Comparison of ENCODE assay signal across 17 cellular contexts in the genomic region with DNA sequence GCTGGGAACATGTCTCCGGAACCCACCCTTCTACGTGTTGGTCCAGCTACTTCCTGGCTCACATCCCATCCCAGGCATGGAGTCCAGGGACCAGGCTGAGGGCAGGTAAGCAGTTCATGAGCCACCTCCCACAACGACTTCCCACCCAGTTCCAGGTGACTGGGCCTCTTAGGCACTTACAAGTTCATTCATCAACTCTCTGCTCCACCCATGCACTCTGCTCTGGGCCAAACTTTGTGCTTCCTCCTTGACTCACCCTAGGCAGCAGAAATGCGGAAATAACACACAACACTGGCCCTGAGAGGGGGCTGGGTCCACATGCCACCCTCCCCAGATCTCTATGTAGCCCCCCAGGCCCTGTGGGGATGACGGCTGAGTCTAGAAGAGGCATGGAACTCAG. TPM values are rescaled to one million over a fixed set of nuclear protein-coding genes. Genes with fewer than 3 reads are reported as not detected.
DNase-seq lines count a peak whose midpoint lies in the region; ATAC-seq, FAIRE-seq and TF ChIP-seq lines count a peak whose summit lies in the region.
"Had no signal": no experiment of that assay in that cellular context is flagged by ENCODE, and none has a peak within 500 bp of the region (broad histone marks: within the 10 kb centered on the region; RNA-seq: fewer than 3 reads in every experiment).

No MANE protein-coding gene starts in this region.

- H3K36me3 ChIP-seq in H1 (ENCODE audit: control insufficient read depth in 2 of 4, insufficient read depth in 4 of 4, low read length in 3 of 4) (no peaks in the 10 kb centered on the region), osteoblast (ENCODE audit: insufficient read depth, low read length) (no peaks in the 10 kb centered on the region)

- H3K9me3 ChIP-seq in H1 (ENCODE audit: insufficient read depth in 2 of 2, low read depth in 1 of 2, low read length in 1 of 2), result no peaks in the 10 kb centered on the region
- no peaks in the 10 kb centered on the region for H3K9me3 ChIP-seq in osteoblast (ENCODE audit: low read depth, low read length)

- no peak overlapping the region for H4K8ac ChIP-seq in H1 (ENCODE audit: extremely low read depth, insufficient read depth, low read length)

- FAIRE-seq in GM12892 (lab: Jason Lieb, UNC) (peak; percentile 75), H1 (lab: Jason Lieb, UNC) (no peak)

- no peak overlapping the region for H3K27ac Mint-ChIP-seq in activated CD4-positive, alpha-beta T cell treated with anti-CD3 and anti-CD28 coated beads, Interleukin-2, amount 10 ng/mL, durations not matched to agents 7 days and 5 days
- H3K27ac Mint-ChIP-seq: activated naive CD8-positive, alpha-beta T cell had no signal

- no peak for TF ChIP-seq EP300 in H1 (IDR thresholded peaks at IDR 0.05; ENCODE audit: borderline replicate concordance in 1 of 2, low read depth in 2 of 2, low read length in 2 of 2)

- H3K4ac ChIP-seq in H1 (replicated peaks; ENCODE audit: insufficient read length, low read depth, low read length), result peak overlapping the region; percentile 14

- POLR2A ChIA-PET in H1 (lab: Charles Lee; ENCODE audit: partially characterized antibody), result interaction anchor here (0.5 to 7.4 kb wide), 9 partner anchors 11 to 68 kb away, joined by 3 to 65 read pairs (median 4); a partner anchor contains a TSS
- POLR2A ChIA-PET in activated CD4-positive, alpha-beta T cell treated with anti-CD3 and anti-CD28 coated beads, Interleukin-2, amount 10 ng/mL, durations not matched to agents 7 days and 5 days (lab: Charles Lee), result no interaction called here

- no peaks in the 10 kb centered on the region for H3K23me2 ChIP-seq in H1 (ENCODE audit: low read depth, low read length)

- no peak for TF ChIP-seq POLR2A in GM12892 (IDR thresholded peaks at IDR 0.05; ENCODE audit: low read depth, low read length)
- no peak for TF ChIP-seq POLR2A in H1 (IDR thresholded peaks at IDR 0.05; ENCODE audit: control extremely low read depth in 1 of 2, low read depth in 2 of 2, low read length in 2 of 2)

- no peak for DNase-seq in GM12892 (ENCODE audit: insufficient read length)
- DNase-seq in NOMO-1 treated with DMSO at 0.1 percent for 48 hours (lab: John Stamatoyannopoulos, UW; ENCODE audit: unreplicated experiment), result peak; percentile 22
- no peak for DNase-seq in H1 (ENCODE audit: low read depth in 1 of 2, low spot score in 2 of 2)
- peak; percentile 92 for DNase-seq in osteoblast (ENCODE audit: insufficient read length, low spot score, missing footprints)
- no peak for DNase-seq in G401 (ENCODE audit: low spot score)
- DNase-seq in GM19240 (ENCODE audit: insufficient read length, low spot score), result no peak
- DNase-seq in activated CD4-positive, alpha-beta T cell treated with anti-CD3 and anti-CD28 coated beads, Interleukin-2, amount 10 ng/mL, durations not matched to agents 7 days and 5 days, result no peak
- DNase-seq: C1 segment of cervical spinal cord; foreskin melanocyte; islet precursor cell; NCI-H1436; stimulated activated CD4-positive, alpha-beta T cell treated with anti-CD3 and anti-CD28 coated beads, Interleukin-15, amount 100 ng/mL, for 24 hours had no signal

- H3K27ac ChIP-seq in H1 (ENCODE audit: low read depth, low read length) (no peak overlapping the region), osteoblast (ENCODE audit: low read depth, low read length) (no peak overlapping the region)
- H3K27ac ChIP-seq: coronary artery had no signal

- H2BK120ac ChIP-seq in H1 (replicated peaks; ENCODE audit: low read depth, low read length), result no peak overlapping the region

- H4K20me1 ChIP-seq in H1 (replicated peaks in 1 of 2; ENCODE audit: control insufficient read depth in 1 of 2, insufficient read depth in 2 of 2, low read length in 2 of 2), result no peaks in the 10 kb centered on the region
- H4K20me1 ChIP-seq in osteoblast (ENCODE audit: insufficient read depth, low read length), result peaks cover 4% of the 10 kb centered on the region

- no peak overlapping the region for H2AFZ ChIP-seq in H1 (ENCODE audit: low read length)
- no peak overlapping the region for H2AFZ ChIP-seq in osteoblast (ENCODE audit: low read length)

- H3K4me3 ChIP-seq in H1 (ENCODE audit: extremely low read depth in 1 of 4, insufficient read depth in 2 of 4, low read depth in 3 of 4, low read length in 4 of 4), result no peak overlapping the region
- no peak overlapping the region for H3K4me3 ChIP-seq in osteoblast (ENCODE audit: insufficient read depth, low read length)
- H3K4me3 ChIP-seq: coronary artery had no signal

- H3K4me2 ChIP-seq in H1 (ENCODE audit: insufficient read depth in 1 of 2, low read depth in 2 of 2, low read length in 2 of 2) (no peak overlapping the region; a peak in 1 of 4 replicates), osteoblast (ENCODE audit: insufficient read depth, low read length) (no peak overlapping the region)

- WGBS in H1 (ENCODE audit: extremely low coverage in 1 of 2, insufficient coverage in 1 of 2, insufficient read length in 1 of 2, insufficient replicate concordance in 2 of 2, low coverage in 1 of 2, low lambda C conversion rate in 2 of 2, missing lambda C conversion rate in 1 of 2), 2 experiments, result 71% methylated on average over 5 of the region's 5 CpGs; no CpG with 5 or more reads in 1 of the 2 experiments

- no peak overlapping the region for H3K56ac ChIP-seq in H1 (replicated peaks; ENCODE audit: insufficient read length, low read depth, low read length)

- H2BK20ac ChIP-seq in H1 (ENCODE audit: low read length), result peak overlapping the region; percentile 51; the same call in 1 of the 2 replicates

- no peak for ATAC-seq in GM19324 (IDR thresholded peaks at IDR 0.05; ENCODE audit: low FRiP score, unreplicated experiment)

- H3K9ac ChIP-seq in H1 (replicated peaks in 1 of 4; ENCODE audit: extremely low read depth in 1 of 4, low read depth in 3 of 4, low read length in 3 of 4), result no peak overlapping the region

- H3K9me3 Mint-ChIP-seq in activated CD4-positive, alpha-beta T cell treated with anti-CD3 and anti-CD28 coated beads, Interleukin-2, amount 10 ng/mL, durations not matched to agents 7 days and 5 days, result no peaks in the 10 kb centered on the region

- H2BK5ac ChIP-seq in H1 (ENCODE audit: low read depth, low read length), result no peak overlapping the region

- no peak overlapping the region for H2AK5ac ChIP-seq in H1 (ENCODE audit: low read depth, low read length)

- TF ChIP-seq CTCF in H1 (IDR thresholded peaks at IDR 0.05; ENCODE audit: control extremely low read depth in 1 of 3, insufficient read depth in 1 of 3, low read depth in 1 of 3, low read length in 3 of 3), result no peak
- TF ChIP-seq CTCF in osteoblast (IDR thresholded peaks at IDR 0.05; ENCODE audit: extremely low read depth, low read depth, low read length), result no peak

- no peaks in the 10 kb centered on the region for H3K79me1 ChIP-seq in H1 (ENCODE audit: low read depth, low read length)

- CTCF ChIA-PET in H1 (lab: Charles Lee; ENCODE audit: partially characterized antibody), result interaction anchor here (0.6 to 18.7 kb wide), 27 partner anchors 11 to 316 kb away, joined by 3 to 305 read pairs (median 6); a partner anchor contains a TSS
- CTCF ChIA-PET in activated CD4-positive, alpha-beta T cell treated with anti-CD3 and anti-CD28 coated beads, Interleukin-2, amount 10 ng/mL, durations not matched to agents 7 days and 5 days (lab: Charles Lee), result interaction anchor here (1.0 to 4.4 kb wide), 10 partner anchors 10 to 134 kb away, joined by 3 to 21 read pairs (median 5); no protein-coding TSS in a partner anchor

- H2BK12ac ChIP-seq in H1 (ENCODE audit: low read depth, low read length), result 0 out of 2 replicates have a peak overlapping the region, but pooled peaks have one; percentile 68

- H3K27me3 Mint-ChIP-seq in activated CD4-positive, alpha-beta T cell treated with anti-CD3 and anti-CD28 coated beads, Interleukin-2, amount 10 ng/mL, durations not matched to agents 7 days and 5 days, result peaks cover 24% of the 10 kb centered on the region

- H3K4me1 ChIP-seq in H1 (replicated peaks in 1 of 4; ENCODE audit: control insufficient read depth in 3 of 4, insufficient read depth in 4 of 4, low read length in 3 of 4) (peaks cover 5 to 16% (median 11%) of the 10 kb centered on the region in 4 experiments), osteoblast (ENCODE audit: insufficient read depth, low read length) (peaks cover 5% of the 10 kb centered on the region)

- 0 out of 2 replicates have a peak overlapping the region, but pooled peaks have one; percentile 55 for H2BK15ac ChIP-seq in H1 (ENCODE audit: low read length)

- no peaks in the 10 kb centered on the region for H3K79me2 ChIP-seq in H1 (ENCODE audit: control insufficient read depth in 1 of 2, insufficient read depth in 2 of 2, low read length in 2 of 2)
- H3K79me2 ChIP-seq in osteoblast (ENCODE audit: insufficient read depth, low read length), result no peaks in the 10 kb centered on the region

- H3K27me3 ChIP-seq in H1 (replicated peaks in 1 of 4; ENCODE audit: control insufficient read depth in 3 of 4, extremely low read depth in 1 of 4, insufficient read depth in 3 of 4, low read length in 3 of 4) (peaks cover 0 to 3% (median 0%) of the 10 kb centered on the region in 4 experiments; a peak in 3 of 7 replicates), osteoblast (ENCODE audit: insufficient read depth, low read length) (peaks cover 7% of the 10 kb centered on the region)

- no peak overlapping the region for H3K23ac ChIP-seq in H1 (ENCODE audit: insufficient read length)

- no peak for TF ChIP-seq RAD21 in H1 (IDR thresholded peaks at IDR 0.05 in 1 of 2, conservative IDR thresholded peaks at IDR 0.05 in 1 of 2; ENCODE audit: low read depth in 2 of 2, low read length in 2 of 2)

- H3K4me1 Mint-ChIP-seq in activated CD4-positive, alpha-beta T cell treated with anti-CD3 and anti-CD28 coated beads, Interleukin-2, amount 10 ng/mL, durations not matched to agents 7 days and 5 days, result peaks cover 2% of the 10 kb centered on the region

- H4K5ac ChIP-seq in H1 (ENCODE audit: insufficient read length, low read depth, low read length), result no peak overlapping the region

- H3K18ac ChIP-seq in H1 (ENCODE audit: extremely low read depth, low read length), result no peak overlapping the region; the same call in 1 of the 2 replicates

- H3K36me3 Mint-ChIP-seq in activated CD4-positive, alpha-beta T cell treated with anti-CD3 and anti-CD28 coated beads, Interleukin-2, amount 10 ng/mL, durations not matched to agents 7 days and 5 days (ENCODE audit: low read depth), result no peaks in the 10 kb centered on the region
- H3K36me3 Mint-ChIP-seq: activated naive CD8-positive, alpha-beta T cell had no signal

- no peak overlapping the region for H3K14ac ChIP-seq in H1 (ENCODE audit: insufficient read length)

- H4K91ac ChIP-seq in H1 (replicated peaks; ENCODE audit: insufficient read length, low read length), result peak overlapping the region; percentile 84

- no peak overlapping the region for H3K4me3 Mint-ChIP-seq in activated CD4-positive, alpha-beta T cell treated with anti-CD3 and anti-CD28 coated beads, Interleukin-2, amount 10 ng/mL, durations not matched to agents 7 days and 5 days
- H3K4me3 Mint-ChIP-seq: activated naive CD8-positive, alpha-beta T cell had no signal

- in situ Hi-C loops in G401 (cut with HindIII; ENCODE audit: low sequenced_read_pairs), result no loop called here

RNA-seq across cellular contexts. Expression of a gene that starts 20.5 kb away (rescaled TPM):
- 0.68 TPM for polyA plus RNA-seq in GM12892 (2012; ENCODE audit: missing spikeins)
- 0.31 and 1.0 TPM in 2 replicates for total RNA-seq in H1 (2021; fragmentation: NEBNext Ultra II Directional; extraction: Animal tissue kit (Norgen Biotek cat#: 25700))
- polyA plus RNA-seq in H1 (2011; rRNA removed), result 0.36 and 0.82 TPM in 2 replicates
- 0.45 TPM for polyA plus RNA-seq in H1 (2011; cell fraction: cytosol; rRNA removed)
- 4.0 TPM for polyA plus RNA-seq in H1 (2011; cell fraction: nucleus; rRNA removed)
- 0.22 to 0.46 TPM (median 0.31 TPM) in 4 replicates for polyA plus RNA-seq in H1 (2012, experiment 1 of 2)
- polyA plus RNA-seq in H1 (2012, experiment 2 of 2), result 0.18 TPM
- 0.12 TPM for polyA plus RNA-seq in H1 (2013, experiment 1 of 2)
- 0.15 TPM for polyA plus RNA-seq in H1 (2013, experiment 2 of 2)
- polyA minus RNA-seq in H1 (2011; rRNA and poly(A)+ RNA removed), result 0.98 and 1.9 TPM in 2 replicates
- 0.51 TPM for polyA minus RNA-seq in H1 (2011; cell fraction: cytosol; rRNA and poly(A)+ RNA removed)
- polyA minus RNA-seq in H1 (2011; cell fraction: nucleus; rRNA and poly(A)+ RNA removed), result 3.5 TPM
- 2.5 and 3.5 TPM in 2 replicates for total RNA-seq in osteoblast
- 0.37 and 0.47 TPM in 2 replicates for total RNA-seq in G401 (2014; rRNA removed; shearing (Covaris generic))
- total RNA-seq in activated CD4-positive, alpha-beta T cell treated with anti-CD3 and anti-CD28 coated beads, Interleukin-2, amount 10 ng/mL, durations not matched to agents 7 days and 5 days, result 1 to 10 TPM; 6.3 to 7.2 TPM

RNA-seq across cellular contexts. Expression of a gene that starts 27.5 kb away (rescaled TPM):
- 2.2 TPM for polyA plus RNA-seq in GM12892 (2012; ENCODE audit: missing spikeins)
- 2.3 and 2.7 TPM in 2 replicates for total RNA-seq in H1 (2021; fragmentation: NEBNext Ultra II Directional; extraction: Animal tissue kit (Norgen Biotek cat#: 25700))
- polyA plus RNA-seq in H1 (2011; rRNA removed), result 3.1 and 3.7 TPM in 2 replicates
- 4.7 TPM for polyA plus RNA-seq in H1 (2011; cell fraction: cytosol; rRNA removed)
- 10.8 TPM for polyA plus RNA-seq in H1 (2011; cell fraction: nucleus; rRNA removed)
- 1.8 to 3.1 TPM (median 2.3 TPM) in 4 replicates for polyA plus RNA-seq in H1 (2012, experiment 1 of 2)
- 1.1 TPM for polyA plus RNA-seq in H1 (2012, experiment 2 of 2)
- polyA plus RNA-seq in H1 (2013, experiment 1 of 2), result 0.71 TPM
- polyA plus RNA-seq in H1 (2013, experiment 2 of 2), result 0.85 TPM
- polyA minus RNA-seq in H1 (2011; rRNA and poly(A)+ RNA removed), result 2.6 and 5.2 TPM in 2 replicates
- polyA minus RNA-seq in H1 (2011; cell fraction: cytosol; rRNA and poly(A)+ RNA removed), result 3.2 TPM
- 8.1 TPM for polyA minus RNA-seq in H1 (2011; cell fraction: nucleus; rRNA and poly(A)+ RNA removed)
- total RNA-seq in osteoblast, result under 0.01 TPM in 1 of 2 replicates, not detected in the other
- 11.1 and 17.0 TPM in 2 replicates for total RNA-seq in G401 (2014; rRNA removed; shearing (Covaris generic))
- total RNA-seq in activated CD4-positive, alpha-beta T cell treated with anti-CD3 and anti-CD28 coated beads, Interleukin-2, amount 10 ng/mL, durations not matched to agents 7 days and 5 days, result under 1 TPM in 1 of 2 experiments, not detected in 1; 0.15 TPM
- total RNA-seq: activated CD8-positive, alpha-beta memory T cell treated with anti-CD3 and anti-CD28 coated beads for 36 hours; T-helper 2 cell treated with Interferon-gamma antibody and Interleukin-4, amounts not matched to agents 100 ng/mL and 5 ng/mL, for 36 hours had no signal

RNA-seq across cellular contexts. Expression of a gene that starts 27.7 kb away (rescaled TPM):
- polyA plus RNA-seq in GM12892 (2012; ENCODE audit: missing spikeins), result 6.8 TPM
- 77.5 and 95.8 TPM in 2 replicates for total RNA-seq in H1 (2021; fragmentation: NEBNext Ultra II Directional; extraction: Animal tissue kit (Norgen Biotek cat#: 25700))
- 54.0 and 64.4 TPM in 2 replicates for polyA plus RNA-seq in H1 (2011; rRNA removed)
- 88.8 TPM for polyA plus RNA-seq in H1 (2011; cell fraction: cytosol; rRNA removed)
- 97.7 TPM for polyA plus RNA-seq in H1 (2011; cell fraction: nucleus; rRNA removed)
- polyA plus RNA-seq in H1 (2012, experiment 1 of 2), result 15.6 to 62.2 TPM (median 61.4 TPM) in 4 replicates
- 20.8 TPM for polyA plus RNA-seq in H1 (2012, experiment 2 of 2)
- 45.5 TPM for polyA plus RNA-seq in H1 (2013, experiment 1 of 2)
- 50.7 TPM for polyA plus RNA-seq in H1 (2013, experiment 2 of 2)
- 21.2 and 23.0 TPM in 2 replicates for polyA minus RNA-seq in H1 (2011; rRNA and poly(A)+ RNA removed)
- polyA minus RNA-seq in H1 (2011; cell fraction: cytosol; rRNA and poly(A)+ RNA removed), result 115 TPM
- polyA minus RNA-seq in H1 (2011; cell fraction: nucleus; rRNA and poly(A)+ RNA removed), result 188 TPM
- total RNA-seq in osteoblast, result 170 and 172 TPM in 2 replicates
- total RNA-seq in G401 (2014; rRNA removed; shearing (Covaris generic)), result 263 and 286 TPM in 2 replicates
- total RNA-seq in activated CD4-positive, alpha-beta T cell treated with anti-CD3 and anti-CD28 coated beads, Interleukin-2, amount 10 ng/mL, durations not matched to agents 7 days and 5 days, result 100 to 1,000 TPM; 343 to 347 TPM

RNA-seq across cellular contexts. Expression of a gene that starts 49.9 kb away (rescaled TPM):
- 2.2 TPM for polyA plus RNA-seq in GM12892 (2012; ENCODE audit: missing spikeins)
- 14.2 and 14.3 TPM in 2 replicates for total RNA-seq in H1 (2021; fragmentation: NEBNext Ultra II Directional; extraction: Animal tissue kit (Norgen Biotek cat#: 25700))
- polyA plus RNA-seq in H1 (2011; rRNA removed), result 13.6 and 18.6 TPM in 2 replicates
- polyA plus RNA-seq in H1 (2011; cell fraction: cytosol; rRNA removed), result 7.1 TPM
- polyA plus RNA-seq in H1 (2011; cell fraction: nucleus; rRNA removed), result 26.7 TPM
- polyA plus RNA-seq in H1 (2012, experiment 1 of 2), result 10.0 to 16.5 TPM (median 14.3 TPM) in 4 replicates
- 11.5 TPM for polyA plus RNA-seq in H1 (2012, experiment 2 of 2)
- 12.1 TPM for polyA plus RNA-seq in H1 (2013, experiment 1 of 2)
- 13.1 TPM for polyA plus RNA-seq in H1 (2013, experiment 2 of 2)
- polyA minus RNA-seq in H1 (2011; rRNA and poly(A)+ RNA removed), result 42.9 and 47.7 TPM in 2 replicates
- polyA minus RNA-seq in H1 (2011; cell fraction: cytosol; rRNA and poly(A)+ RNA removed), result 23.5 TPM
- polyA minus RNA-seq in H1 (2011; cell fraction: nucleus; rRNA and poly(A)+ RNA removed), result 17.7 TPM
- 0.72 and 1.8 TPM in 2 replicates for total RNA-seq in osteoblast
- total RNA-seq in G401 (2014; rRNA removed; shearing (Covaris generic)), result 0.14 and 2.0 TPM in 2 replicates
- total RNA-seq in activated CD4-positive, alpha-beta T cell treated with anti-CD3 and anti-CD28 coated beads, Interleukin-2, amount 10 ng/mL, durations not matched to agents 7 days and 5 days, result 1 to 10 TPM; 4.0 to 5.2 TPM

Comparison
In these comparisons a context has a peak if more than half of its experiments do, and no peak if none do; other contexts are left out.
1. DNase-seq: peak in NOMO-1 treated with DMSO at 0.1 percent for 48 hours (single experiment) and osteoblast (single experiment); none in GM12892 (single experiment), H1 (0 of 2), G401 (single experiment), GM19240 (single experiment) and activated CD4-positive, alpha-beta T cell treated with anti-CD3 and anti-CD28 coated beads, Interleukin-2, amount 10 ng/mL, durations not matched to agents 7 days and 5 days (single experiment).